ENCODE assay signal across 14 cellular contexts in the genomic region with DNA sequence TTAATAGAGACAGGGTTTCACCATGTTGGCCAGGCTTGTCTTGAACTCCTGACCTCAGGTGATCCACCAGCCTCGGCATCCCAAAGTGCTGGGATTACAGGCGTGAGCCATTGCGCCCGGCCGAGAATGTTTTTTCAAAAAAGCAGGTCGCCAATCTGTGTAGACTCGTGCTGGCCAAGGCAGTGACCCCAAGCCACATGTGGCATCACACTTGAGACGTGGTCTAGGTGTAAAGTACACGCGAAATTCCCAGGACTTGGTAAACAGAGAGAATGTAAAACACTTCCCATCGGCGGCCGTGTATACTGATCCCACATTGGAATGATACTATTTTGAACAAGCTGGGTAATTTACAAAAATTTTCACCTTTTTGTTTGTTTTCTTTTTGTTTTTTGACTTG. TPM values are rescaled to one million over a fixed set of nuclear protein-coding genes. Genes with fewer than 3 reads are reported as not detected.
DNase-seq lines count a peak whose midpoint lies in the region; ATAC-seq, FAIRE-seq and TF ChIP-seq lines count a peak whose summit lies in the region.
"Had no signal": no experiment of that assay in that cellular context is flagged by ENCODE, and none has a peak within 500 bp of the region (broad histone marks: within the 10 kb centered on the region; RNA-seq: fewer than 3 reads in every experiment).

No MANE protein-coding gene starts in this region.

- H3K56ac ChIP-seq in H1 (replicated peaks; ENCODE audit: insufficient read length, low read depth, low read length): no peak overlapping the region

- no peak for TF ChIP-seq EP300 in H1 (IDR thresholded peaks at IDR 0.05; ENCODE audit: borderline replicate concordance in 1 of 2, low read depth in 2 of 2, low read length in 2 of 2)
- TF ChIP-seq EP300 in suprapubic skin (IDR thresholded peaks at IDR 0.05): no peak

- H3K79me1 ChIP-seq in H1 (ENCODE audit: low read depth, low read length): peaks cover 4% of the 10 kb centered on the region

- TF ChIP-seq CTCF in GM23338 (conservative IDR thresholded peaks at IDR 0.05; ENCODE audit: low read depth in 2 of 2): no peak
- no peak for TF ChIP-seq CTCF in H1 (IDR thresholded peaks at IDR 0.05; ENCODE audit: control extremely low read depth in 1 of 3, insufficient read depth in 1 of 3, low read depth in 1 of 3, low read length in 3 of 3)
- TF ChIP-seq CTCF in progenitor cell of endocrine pancreas (IDR thresholded peaks at IDR 0.05; ENCODE audit: unreplicated experiment): no peak
- TF ChIP-seq CTCF in suprapubic skin (IDR thresholded peaks at IDR 0.05): no peak

- CTCF ChIA-PET in activated naive CD4-positive, alpha-beta T cell treated with anti-CD3 and anti-CD28 coated beads for 36 hours (lab: Charles Lee): interaction anchor here (0.6 to 2.5 kb wide), 6 partner anchors 10 to 249 kb away, joined by 3 to 21 read pairs (median 9); partner anchors contain the start of gene GAA
- CTCF ChIA-PET in activated naive CD4-positive, alpha-beta T cell treated with anti-CD3 and anti-CD28 coated beads, Interleukin-2, amount 10 ng/mL, durations not matched to agents 7 days and 5 days (lab: Charles Lee): interaction anchor here (0.9 to 2.5 kb wide), 6 partner anchors 14 to 249 kb away, joined by 4 to 10 read pairs (median 5); partner anchors contain the start of gene CBX4
- CTCF ChIA-PET in H1 (lab: Charles Lee; ENCODE audit: partially characterized antibody): interaction anchor here (0.6 to 4.6 kb wide), 10 partner anchors 11 to 253 kb away, joined by 3 to 53 read pairs (median 6); no protein-coding TSS in a partner anchor

- H3K36me3 ChIP-seq in GM23338 (ENCODE audit: insufficient read depth) (peaks cover under 1% of the 10 kb centered on the region; the same call in 1 of the 2 replicates), H1 (ENCODE audit: control insufficient read depth in 2 of 4, insufficient read depth in 4 of 4, low read length in 3 of 4) (no peaks in the 10 kb centered on the region), suprapubic skin (no peaks in the 10 kb centered on the region)

- TF ChIP-seq POLR2A in H1 (IDR thresholded peaks at IDR 0.05; ENCODE audit: control extremely low read depth in 1 of 2, low read depth in 2 of 2, low read length in 2 of 2) (no peak), suprapubic skin (IDR thresholded peaks at IDR 0.05) (no peak)

- H3K27ac Mint-ChIP-seq in activated naive CD4-positive, alpha-beta T cell treated with anti-CD3 and anti-CD28 coated beads for 36 hours: peak overlapping the region; percentile 97
- no peak overlapping the region for H3K27ac Mint-ChIP-seq in activated naive CD4-positive, alpha-beta T cell treated with anti-CD3 and anti-CD28 coated beads, Interleukin-2, amount 10 ng/mL, durations not matched to agents 7 days and 5 days
- H3K27ac Mint-ChIP-seq in GM23338 (no peak overlapping the region), progenitor cell of endocrine pancreas (peak overlapping the region; percentile 95)
- no peak overlapping the region for H3K27ac Mint-ChIP-seq in activated T-cell treated with anti-CD3 and anti-CD28 coated beads, Interleukin-2, amount 50 U/mL, for 24 hours

- no peaks in the 10 kb centered on the region for H3K9me2 ChIP-seq in GM23338 (ENCODE audit: insufficient read depth)

- H3K27me3 Mint-ChIP-seq in activated naive CD4-positive, alpha-beta T cell treated with anti-CD3 and anti-CD28 coated beads for 36 hours (ENCODE audit: low read depth): no peaks in the 10 kb centered on the region
- H3K27me3 Mint-ChIP-seq in activated naive CD4-positive, alpha-beta T cell treated with anti-CD3 and anti-CD28 coated beads, Interleukin-2, amount 10 ng/mL, durations not matched to agents 7 days and 5 days: peaks cover 19% of the 10 kb centered on the region
- H3K27me3 Mint-ChIP-seq in GM23338 (ENCODE audit: insufficient read depth, low read depth, poor library complexity) (peaks cover 14% of the 10 kb centered on the region), progenitor cell of endocrine pancreas (no peaks in the 10 kb centered on the region)
- H3K27me3 Mint-ChIP-seq in activated T-cell treated with anti-CD3 and anti-CD28 coated beads, Interleukin-2, amount 50 U/mL, for 24 hours: no peaks in the 10 kb centered on the region

- H3K27ac ChIP-seq in GM23338 (ENCODE audit: low read depth) (peak overlapping the region; percentile 91), H1 (ENCODE audit: low read depth, low read length) (no peak overlapping the region), suprapubic skin (no peak overlapping the region)

- H4K8ac ChIP-seq in H1 (ENCODE audit: extremely low read depth, insufficient read depth, low read length): no peak overlapping the region

- FAIRE-seq in H1 (lab: Jason Lieb, UNC): no peak

- H4K20me1 ChIP-seq in GM23338 (replicated peaks; ENCODE audit: insufficient read depth): peaks cover 7% of the 10 kb centered on the region
- H4K20me1 ChIP-seq in H1 (replicated peaks in 1 of 2; ENCODE audit: control insufficient read depth in 1 of 2, insufficient read depth in 2 of 2, low read length in 2 of 2): peaks cover 9 to 16% of the 10 kb centered on the region in 2 experiments

- peaks cover 37% of the 10 kb centered on the region for H3K4me1 ChIP-seq in GM23338 (ENCODE audit: insufficient read depth)
- peaks cover 15 to 26% (median 21%) of the 10 kb centered on the region in 4 experiments for H3K4me1 ChIP-seq in H1 (replicated peaks in 1 of 4; ENCODE audit: control insufficient read depth in 3 of 4, insufficient read depth in 4 of 4, low read length in 3 of 4)
- H3K4me1 ChIP-seq in suprapubic skin: peaks cover 35% of the 10 kb centered on the region

- H3K4me2 ChIP-seq in GM23338: peak overlapping the region; percentile 81; the same call in 1 of the 2 replicates
- H3K4me2 ChIP-seq in H1 (ENCODE audit: insufficient read depth in 1 of 2, low read depth in 2 of 2, low read length in 2 of 2): no peak overlapping the region; a peak in 1 of 4 replicates

- H2BK5ac ChIP-seq in H1 (ENCODE audit: low read depth, low read length): no peak overlapping the region

- H2BK20ac ChIP-seq in H1 (ENCODE audit: low read length): no peak overlapping the region

- H4K5ac ChIP-seq in H1 (ENCODE audit: insufficient read length, low read depth, low read length): no peak overlapping the region

- H2BK120ac ChIP-seq in H1 (replicated peaks; ENCODE audit: low read depth, low read length): no peak overlapping the region

- intact Hi-C loops in activated naive CD4-positive, alpha-beta T cell treated with anti-CD3 and anti-CD28 coated beads for 36 hours (cut with micrococcal nuclease): loop anchor here (5.0 to 10.0 kb wide), 2 partner anchors 898 to 1220 kb away; no protein-coding TSS in a partner anchor

- H2BK12ac ChIP-seq in H1 (ENCODE audit: low read depth, low read length): no peak overlapping the region

- no peak overlapping the region for H2BK15ac ChIP-seq in H1 (ENCODE audit: low read length)

- H3K4me3 ChIP-seq in GM23338 (no peak overlapping the region), H1 (ENCODE audit: extremely low read depth in 1 of 4, insufficient read depth in 2 of 4, low read depth in 3 of 4, low read length in 4 of 4) (no peak overlapping the region), suprapubic skin (no peak overlapping the region)
- H3K4me3 ChIP-seq: SK-N-MC had no signal

- H3K23ac ChIP-seq in H1 (ENCODE audit: insufficient read length): no peak overlapping the region

- 93% methylated on average over 13 of the region's 13 CpGs; no CpG with 5 or more reads in 1 of the 2 experiments for WGBS in H1 (ENCODE audit: extremely low coverage in 1 of 2, insufficient coverage in 1 of 2, insufficient read length in 1 of 2, insufficient replicate concordance in 2 of 2, low coverage in 1 of 2, low lambda C conversion rate in 2 of 2, missing lambda C conversion rate in 1 of 2), 2 experiments
- 95% methylated on average over 13 of the region's 13 CpGs for WGBS in suprapubic skin

- no peak for DNase-seq in activated naive CD4-positive, alpha-beta T cell treated with anti-CD3 and anti-CD28 coated beads for 36 hours
- no peak for DNase-seq in activated naive CD4-positive, alpha-beta T cell treated with anti-CD3 and anti-CD28 coated beads, Interleukin-2, amount 10 ng/mL, durations not matched to agents 7 days and 5 days
- DNase-seq in GM23338 (ENCODE audit: low spot score) (no peak), H1 (ENCODE audit: low read depth in 1 of 2, low spot score in 2 of 2) (no peak), progenitor cell of endocrine pancreas (ENCODE audit: low spot score, unreplicated experiment) (no peak), suprapubic skin (ENCODE audit: low spot score in 2 of 2) (no peak)
- no peak for DNase-seq in activated T-cell treated with anti-CD3 and anti-CD28 coated beads, Interleukin-2, amount 50 U/mL, for 24 hours
- DNase-seq: AML-193, DMS153, NCI-H1436 treated with DMSO at 0.1 percent for 48 hours, NCI-H2081 treated with DMSO at 0.1 percent for 48 hours had no signal

- H3K36me3 Mint-ChIP-seq in activated naive CD4-positive, alpha-beta T cell treated with anti-CD3 and anti-CD28 coated beads for 36 hours (ENCODE audit: low read depth): peaks cover 11% of the 10 kb centered on the region
- H3K36me3 Mint-ChIP-seq in activated naive CD4-positive, alpha-beta T cell treated with anti-CD3 and anti-CD28 coated beads, Interleukin-2, amount 10 ng/mL, durations not matched to agents 7 days and 5 days: no peaks in the 10 kb centered on the region
- peaks cover 3% of the 10 kb centered on the region; the same call in 1 of the 3 replicates for H3K36me3 Mint-ChIP-seq in GM23338 (ENCODE audit: low read depth)
- H3K36me3 Mint-ChIP-seq in progenitor cell of endocrine pancreas (ENCODE audit: insufficient read depth): peaks cover 5% of the 10 kb centered on the region
- no peaks in the 10 kb centered on the region for H3K36me3 Mint-ChIP-seq in activated T-cell treated with anti-CD3 and anti-CD28 coated beads, Interleukin-2, amount 50 U/mL, for 24 hours (ENCODE audit: low read depth)

- no peak overlapping the region for H3K14ac ChIP-seq in H1 (ENCODE audit: insufficient read length)

- POLR2A ChIA-PET in H1 (lab: Charles Lee; ENCODE audit: partially characterized antibody): interaction anchor here (0.6 to 3.7 kb wide), 14 partner anchors 8 to 272 kb away, joined by 3 to 20 read pairs (median 4); no protein-coding TSS in a partner anchor

- peaks cover 58% of the 10 kb centered on the region for H3K4me1 Mint-ChIP-seq in activated naive CD4-positive, alpha-beta T cell treated with anti-CD3 and anti-CD28 coated beads for 36 hours (ENCODE audit: low read depth)
- H3K4me1 Mint-ChIP-seq in activated naive CD4-positive, alpha-beta T cell treated with anti-CD3 and anti-CD28 coated beads, Interleukin-2, amount 10 ng/mL, durations not matched to agents 7 days and 5 days: peaks cover 66% of the 10 kb centered on the region
- H3K4me1 Mint-ChIP-seq in GM23338 (peaks cover 49% of the 10 kb centered on the region), progenitor cell of endocrine pancreas (ENCODE audit: low read depth) (peaks cover 25% of the 10 kb centered on the region)
- peaks cover 58% of the 10 kb centered on the region for H3K4me1 Mint-ChIP-seq in activated T-cell treated with anti-CD3 and anti-CD28 coated beads, Interleukin-2, amount 50 U/mL, for 24 hours (ENCODE audit: low read depth)

- 0 out of 2 replicates have a peak overlapping the region, but pooled peaks have one; percentile 33 for H2AK5ac ChIP-seq in H1 (ENCODE audit: low read depth, low read length)

- no peak overlapping the region for H3K4me3 Mint-ChIP-seq in activated naive CD4-positive, alpha-beta T cell treated with anti-CD3 and anti-CD28 coated beads for 36 hours
- no peak overlapping the region for H3K4me3 Mint-ChIP-seq in activated naive CD4-positive, alpha-beta T cell treated with anti-CD3 and anti-CD28 coated beads, Interleukin-2, amount 10 ng/mL, durations not matched to agents 7 days and 5 days
- no peak overlapping the region for H3K4me3 Mint-ChIP-seq in GM23338
- H3K4me3 Mint-ChIP-seq in progenitor cell of endocrine pancreas (ENCODE audit: low read depth): no peak overlapping the region
- no peak overlapping the region for H3K4me3 Mint-ChIP-seq in activated T-cell treated with anti-CD3 and anti-CD28 coated beads, Interleukin-2, amount 50 U/mL, for 24 hours

- H3K79me2 ChIP-seq in GM23338 (replicated peaks; ENCODE audit: insufficient read depth) (peaks cover 23% of the 10 kb centered on the region), H1 (ENCODE audit: control insufficient read depth in 1 of 2, insufficient read depth in 2 of 2, low read length in 2 of 2) (peaks cover 0 to 12% of the 10 kb centered on the region in 2 experiments; a peak in 1 of 4 replicates)

- no peaks in the 10 kb centered on the region for H3K9me3 Mint-ChIP-seq in activated naive CD4-positive, alpha-beta T cell treated with anti-CD3 and anti-CD28 coated beads for 36 hours
- H3K9me3 Mint-ChIP-seq in activated naive CD4-positive, alpha-beta T cell treated with anti-CD3 and anti-CD28 coated beads, Interleukin-2, amount 10 ng/mL, durations not matched to agents 7 days and 5 days: no peaks in the 10 kb centered on the region
- H3K9me3 Mint-ChIP-seq in GM23338: no peaks in the 10 kb centered on the region; the same call in 2 of the 3 replicates
- H3K9me3 Mint-ChIP-seq in progenitor cell of endocrine pancreas (ENCODE audit: low read depth): no peaks in the 10 kb centered on the region
- H3K9me3 Mint-ChIP-seq in activated T-cell treated with anti-CD3 and anti-CD28 coated beads, Interleukin-2, amount 50 U/mL, for 24 hours: no peaks in the 10 kb centered on the region

- H3K9ac ChIP-seq in H1 (replicated peaks in 1 of 4; ENCODE audit: extremely low read depth in 1 of 4, low read depth in 3 of 4, low read length in 3 of 4): no peak overlapping the region

- H3F3A ChIP-seq in GM23338 (replicated peaks; ENCODE audit: low read depth): peaks cover 7% of the 10 kb centered on the region; the same call in 1 of the 2 replicates

- no peaks in the 10 kb centered on the region for H3K23me2 ChIP-seq in H1 (ENCODE audit: low read depth, low read length)

- H3K27me3 ChIP-seq in GM23338 (ENCODE audit: insufficient read depth): no peaks in the 10 kb centered on the region
- peaks cover 0 to 2% (median 0%) of the 10 kb centered on the region in 4 experiments; a peak in 2 of 7 replicates for H3K27me3 ChIP-seq in H1 (replicated peaks in 1 of 4; ENCODE audit: control insufficient read depth in 3 of 4, extremely low read depth in 1 of 4, insufficient read depth in 3 of 4, low read length in 3 of 4)
- H3K27me3 ChIP-seq in suprapubic skin: no peaks in the 10 kb centered on the region

- H3K18ac ChIP-seq in H1 (ENCODE audit: extremely low read depth, low read length): no peak overlapping the region

- no peak overlapping the region for H3K4ac ChIP-seq in H1 (replicated peaks; ENCODE audit: insufficient read length, low read depth, low read length)

- ATAC-seq in GM23338: no peak
- ATAC-seq in HG03469 (IDR thresholded peaks at IDR 0.05; ENCODE audit: unreplicated experiment): no peak
- ATAC-seq: Right ventricle myocardium inferior had no signal

- no peak overlapping the region for H4K91ac ChIP-seq in H1 (replicated peaks; ENCODE audit: insufficient read length, low read length)

- H2AFZ ChIP-seq in GM23338: no peak overlapping the region
- H2AFZ ChIP-seq in H1 (ENCODE audit: low read length): no peak overlapping the region

- TF ChIP-seq RAD21 in H1 (IDR thresholded peaks at IDR 0.05 in 1 of 2, conservative IDR thresholded peaks at IDR 0.05 in 1 of 2; ENCODE audit: low read depth in 2 of 2, low read length in 2 of 2): no peak

- no peaks in the 10 kb centered on the region for H3K9me3 ChIP-seq in H1 (ENCODE audit: insufficient read depth in 2 of 2, low read depth in 1 of 2, low read length in 1 of 2)
- H3K9me3 ChIP-seq in suprapubic skin: no peaks in the 10 kb centered on the region

RNA-seq across cellular contexts. Expression of gene TBC1D16, which starts 41.1 kb away (rescaled TPM):
- total RNA-seq in activated naive CD4-positive, alpha-beta T cell treated with anti-CD3 and anti-CD28 coated beads for 36 hours: 10 to 100 TPM; 17.0 to 19.0 TPM
- 93.5 and 104 TPM in 2 replicates for total RNA-seq in GM23338 (2014; rRNA removed; shearing (Covaris generic))
- polyA plus RNA-seq in GM23338 (2016; fragmentation: Nextera tagmentation; extraction: Ambion mirVana) (15.2 and 16.7 TPM in 2 replicates), H1 (2011; rRNA removed) (21.1 and 29.7 TPM in 2 replicates)
- total RNA-seq in H1 (2021; fragmentation: NEBNext Ultra II Directional; extraction: Animal tissue kit (Norgen Biotek cat#: 25700)): 109 and 111 TPM in 2 replicates
- 28.8 TPM for polyA plus RNA-seq in H1 (2011; cell fraction: cytosol; rRNA removed)
- 47.7 TPM for polyA plus RNA-seq in H1 (2011; cell fraction: nucleus; rRNA removed)
- 46.6 to 63.2 TPM (median 51.9 TPM) in 4 replicates for polyA plus RNA-seq in H1 (2012, experiment 1 of 2)
- polyA plus RNA-seq in H1 (2012, experiment 2 of 2): 41.5 TPM
- polyA plus RNA-seq in H1 (2013, experiment 1 of 2): 32.7 TPM
- polyA plus RNA-seq in H1 (2013, experiment 2 of 2): 34.5 TPM
- polyA minus RNA-seq in H1 (2011; rRNA and poly(A)+ RNA removed): 64.0 and 65.1 TPM in 2 replicates
- 50.4 TPM for polyA minus RNA-seq in H1 (2011; cell fraction: cytosol; rRNA and poly(A)+ RNA removed)
- polyA minus RNA-seq in H1 (2011; cell fraction: nucleus; rRNA and poly(A)+ RNA removed): 44.3 TPM
- total RNA-seq in progenitor cell of endocrine pancreas (85.1 and 87.9 TPM in 2 replicates), suprapubic skin (10 to 100 TPM; 18.6 to 33.6 (median 22.7) TPM)

RNA-seq across cellular contexts. Expression of gene CCDC40, which starts 41.8 kb away (rescaled TPM):
- under 1 TPM in 1 of 2 experiments, not detected in 1; 0.32 TPM for total RNA-seq in activated naive CD4-positive, alpha-beta T cell treated with anti-CD3 and anti-CD28 coated beads for 36 hours
- 7.1 and 8.1 TPM in 2 replicates for total RNA-seq in GM23338 (2014; rRNA removed; shearing (Covaris generic))
- 6.7 and 7.6 TPM in 2 replicates for polyA plus RNA-seq in GM23338 (2016; fragmentation: Nextera tagmentation; extraction: Ambion mirVana)
- 11.5 and 11.6 TPM in 2 replicates for total RNA-seq in H1 (2021; fragmentation: NEBNext Ultra II Directional; extraction: Animal tissue kit (Norgen Biotek cat#: 25700))
- polyA plus RNA-seq in H1 (2011; rRNA removed): 4.1 and 4.8 TPM in 2 replicates
- polyA plus RNA-seq in H1 (2011; cell fraction: cytosol; rRNA removed): 6.4 TPM
- polyA plus RNA-seq in H1 (2011; cell fraction: nucleus; rRNA removed): 11.8 TPM
- 8.1 to 15.2 TPM (median 9.5 TPM) in 4 replicates for polyA plus RNA-seq in H1 (2012, experiment 1 of 2)
- polyA plus RNA-seq in H1 (2012, experiment 2 of 2): 3.3 TPM
- 3.0 TPM for polyA plus RNA-seq in H1 (2013, experiment 1 of 2)
- 2.9 TPM for polyA plus RNA-seq in H1 (2013, experiment 2 of 2)
- polyA minus RNA-seq in H1 (2011; rRNA and poly(A)+ RNA removed): 3.7 and 4.0 TPM in 2 replicates
- polyA minus RNA-seq in H1 (2011; cell fraction: cytosol; rRNA and poly(A)+ RNA removed): 8.0 TPM
- polyA minus RNA-seq in H1 (2011; cell fraction: nucleus; rRNA and poly(A)+ RNA removed): 3.8 TPM
- 26.9 and 28.0 TPM in 2 replicates for total RNA-seq in progenitor cell of endocrine pancreas
- total RNA-seq in suprapubic skin: 1 to 10 TPM; 1.2 to 4.4 (median 2.9) TPM

Comparison
In these comparisons a context has a peak if more than half of its experiments do, and no peak if none do; other contexts are left out.
1. H3K27ac Mint-ChIP-seq: peak in activated naive CD4-positive, alpha-beta T cell treated with anti-CD3 and anti-CD28 coated beads for 36 hours (single experiment) and progenitor cell of endocrine pancreas (single experiment); none in activated naive CD4-positive, alpha-beta T cell treated with anti-CD3 and anti-CD28 coated beads, Interleukin-2, amount 10 ng/mL, durations not matched to agents 7 days and 5 days (single experiment), GM23338 (single experiment) and activated T-cell treated with anti-CD3 and anti-CD28 coated beads, Interleukin-2, amount 50 U/mL, for 24 hours (single experiment).